In the genomic region with DNA sequence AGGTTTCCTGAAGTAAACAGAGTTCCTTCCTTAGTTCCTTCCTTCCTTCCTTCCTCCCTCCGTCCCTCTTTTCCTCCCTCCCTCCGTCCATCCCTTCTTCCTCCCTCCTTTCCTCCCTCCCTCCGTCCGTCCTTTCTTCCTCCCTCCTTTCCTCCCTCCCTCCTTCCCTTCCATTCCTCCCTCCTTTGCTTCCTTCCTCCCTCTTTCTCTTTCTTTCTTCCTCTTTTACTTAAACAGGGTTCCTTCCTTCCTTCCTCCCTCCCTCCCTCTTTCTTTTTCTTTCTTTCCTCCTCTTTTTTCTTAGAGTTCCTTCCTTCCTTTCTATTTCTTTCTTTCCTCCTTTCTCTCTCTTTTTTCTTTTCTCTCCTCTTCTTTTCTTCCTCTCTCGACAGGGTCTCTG, we compare ENCODE assay signal across 18 cellular contexts. TPM values are rescaled to one million over a fixed set of nuclear protein-coding genes. Genes with fewer than 3 reads are reported as not detected.
DNase-seq lines count a peak whose midpoint lies in the region; ATAC-seq and TF ChIP-seq lines count a peak whose summit lies in the region.
"Had no signal": no experiment of that assay in that cellular context is flagged by ENCODE, and none has a peak within 500 bp of the region (broad histone marks: within the 10 kb centered on the region; RNA-seq: fewer than 3 reads in every experiment).

No MANE protein-coding gene starts in this region.

- no peak overlapping the region for H2AFZ ChIP-seq in neuronal stem cell (ENCODE audit: low read length)

- no peak for ATAC-seq in activated naive CD4-positive, alpha-beta T cell treated with anti-CD3 and anti-CD28 coated beads, Interleukin-2, amount 50 U/mL, for 72 hours
- ATAC-seq in T-helper 17 cell (no peak), GM21576 (IDR thresholded peaks at IDR 0.05; ENCODE audit: unreplicated experiment) (no peak)

- no peak overlapping the region for H2BK12ac ChIP-seq in neuronal stem cell (ENCODE audit: low read length)

- no peaks in the 10 kb centered on the region for H3K9me3 Mint-ChIP-seq in activated naive CD4-positive, alpha-beta T cell treated with anti-CD3 and anti-CD28 coated beads, Interleukin-2, amount 50 U/mL, for 72 hours
- H3K9me3 Mint-ChIP-seq in activated naive CD4-positive, alpha-beta T cell treated with anti-CD3 and anti-CD28 coated beads for 36 hours, result no peaks in the 10 kb centered on the region
- H3K9me3 Mint-ChIP-seq: CD4-positive, alpha-beta memory T cell had no signal

- H2BK15ac ChIP-seq in neuronal stem cell (ENCODE audit: low read length), result no peak overlapping the region

- H3K4me1 ChIP-seq in HEK293 (ENCODE audit: control insufficient read depth, insufficient read depth, low read length) (no peaks in the 10 kb centered on the region), neuronal stem cell (ENCODE audit: control insufficient read depth in 2 of 2, insufficient read depth in 1 of 2, low read depth in 1 of 2, low read length in 2 of 2) (no peaks in the 10 kb centered on the region)

- no peak overlapping the region for H3K4me3 Mint-ChIP-seq in activated naive CD4-positive, alpha-beta T cell treated with anti-CD3 and anti-CD28 coated beads for 36 hours
- H3K4me3 Mint-ChIP-seq in T-helper 17 cell, result no peak overlapping the region
- H3K4me3 Mint-ChIP-seq: CD4-positive, alpha-beta memory T cell had no signal

- H3K36me3 ChIP-seq in HEK293 (ENCODE audit: control insufficient read depth in 2 of 2, insufficient read depth in 1 of 2, low read length in 2 of 2) (peaks cover under 1 to 38% of the 10 kb centered on the region in 2 experiments; a peak in 2 of 3 replicates), neuronal stem cell (replicated peaks in 1 of 2; ENCODE audit: control insufficient read depth in 2 of 2, insufficient read depth in 2 of 2, low read length in 2 of 2) (peaks cover 0 to 58% of the 10 kb centered on the region in 2 donors)

- no peak for TF ChIP-seq CTCF in HEK293 (tag by site-specific recombination; IDR thresholded peaks at IDR 0.05)

- H3K4me3 ChIP-seq in HEK293 (ENCODE audit: low read depth, low read length) (no peak overlapping the region), neuronal stem cell (ENCODE audit: low read length in 2 of 2) (no peak overlapping the region)

- H4K91ac ChIP-seq in neuronal stem cell (ENCODE audit: low read depth, low read length, poor library complexity), result no peak overlapping the region

- DNase-seq in activated naive CD4-positive, alpha-beta T cell treated with anti-CD3 and anti-CD28 coated beads, Interleukin-2, amount 50 U/mL, for 72 hours (ENCODE audit: low spot score in 2 of 2), result no peak
- DNase-seq in activated naive CD4-positive, alpha-beta T cell treated with anti-CD3 and anti-CD28 coated beads for 36 hours, result no peak
- DNase-seq in T-helper 17 cell, result no peak
- DNase-seq in neuronal stem cell (ENCODE audit: low spot score), result no peak
- no peak for DNase-seq in cortex of kidney (lab: John Stamatoyannopoulos, UW)
- DNase-seq in erythroblast (lab: John Stamatoyannopoulos, UW), result no peak
- DNase-seq: C1 segment of cervical spinal cord; Calu3; CD4-positive, alpha-beta memory T cell; COR-L47; DMS53; DMS79 treated with DMSO at 0.1 percent for 48 hours; GF-D8; GOT3; H7; HCEC 1CT had no signal

- no peak overlapping the region for H2BK120ac ChIP-seq in neuronal stem cell (ENCODE audit: low read depth, low read length)

- H3K27ac ChIP-seq in HEK293 (ENCODE audit: extremely low read depth, low read depth, low read length) (no peak overlapping the region), neuronal stem cell (replicated peaks; ENCODE audit: low read length) (no peak overlapping the region)

- no peak overlapping the region for H3K23ac ChIP-seq in neuronal stem cell (ENCODE audit: low read depth, low read length, poor library complexity)

- H3K4ac ChIP-seq in neuronal stem cell (ENCODE audit: low read length), result no peak overlapping the region

- H3K36me3 Mint-ChIP-seq in activated naive CD4-positive, alpha-beta T cell treated with anti-CD3 and anti-CD28 coated beads, Interleukin-2, amount 50 U/mL, for 72 hours, result peaks cover 0 to 12% of the 10 kb centered on the region in 2 donors
- H3K36me3 Mint-ChIP-seq in activated naive CD4-positive, alpha-beta T cell treated with anti-CD3 and anti-CD28 coated beads for 36 hours (ENCODE audit: low read depth), result peaks cover 19% of the 10 kb centered on the region
- peaks cover 5% of the 10 kb centered on the region for H3K36me3 Mint-ChIP-seq in T-helper 17 cell (ENCODE audit: low read depth)

- no peak overlapping the region for H4K8ac ChIP-seq in neuronal stem cell (ENCODE audit: low read depth, low read length)

- H3K27me3 ChIP-seq in neuronal stem cell (ENCODE audit: control insufficient read depth in 3 of 3, insufficient read depth in 3 of 3, low read depth in 1 of 3, low read length in 3 of 3), result no peaks in the 10 kb centered on the region

- no peaks in the 10 kb centered on the region for H3K27me3 Mint-ChIP-seq in activated naive CD4-positive, alpha-beta T cell treated with anti-CD3 and anti-CD28 coated beads for 36 hours (ENCODE audit: low read depth)
- no peaks in the 10 kb centered on the region for H3K27me3 Mint-ChIP-seq in T-helper 17 cell
- H3K27me3 Mint-ChIP-seq: CD4-positive, alpha-beta memory T cell had no signal

- no peak overlapping the region for H3K18ac ChIP-seq in neuronal stem cell (ENCODE audit: low read length)

- POLR2A ChIA-PET in HEK293 (lab: Yijun Ruan, JAX), result no interaction called here

- H2BK5ac ChIP-seq in neuronal stem cell (ENCODE audit: low read length), result no peak overlapping the region

- no peak overlapping the region for H2AK5ac ChIP-seq in neuronal stem cell (ENCODE audit: low read depth, low read length)

- intact Hi-C loops in activated naive CD4-positive, alpha-beta T cell treated with anti-CD3 and anti-CD28 coated beads for 36 hours (cut with micrococcal nuclease), result no loop called here

- H3K9ac ChIP-seq in neuronal stem cell (ENCODE audit: low read depth, low read length, poor library complexity), result peak overlapping the region; percentile 24

- H3K4me2 ChIP-seq in neuronal stem cell (ENCODE audit: insufficient read depth, low read length, poor library complexity, severe bottlenecking), result no peak overlapping the region

- no peaks in the 10 kb centered on the region for H3K79me1 ChIP-seq in neuronal stem cell (ENCODE audit: low read depth, low read length)

- peak overlapping the region; percentile 15 to 65 for H3K27ac Mint-ChIP-seq in activated naive CD4-positive, alpha-beta T cell treated with anti-CD3 and anti-CD28 coated beads, Interleukin-2, amount 50 U/mL, for 72 hours
- H3K27ac Mint-ChIP-seq in activated naive CD4-positive, alpha-beta T cell treated with anti-CD3 and anti-CD28 coated beads for 36 hours, result no peak overlapping the region
- H3K27ac Mint-ChIP-seq in T-helper 17 cell, result peak overlapping the region; percentile 27

- no peak overlapping the region for H3K14ac ChIP-seq in neuronal stem cell (ENCODE audit: low read length)

- CTCF ChIA-PET in activated naive CD4-positive, alpha-beta T cell treated with anti-CD3 and anti-CD28 coated beads for 36 hours (lab: Charles Lee), result no interaction called here
- CTCF ChIA-PET in HEK293 (lab: Yijun Ruan, JAX), result no interaction called here

- H3K9me3 ChIP-seq in HEK293 (ENCODE audit: control insufficient read depth, insufficient read depth, low read depth, low read length), result no peaks in the 10 kb centered on the region
- no peaks in the 10 kb centered on the region for H3K9me3 ChIP-seq in T-helper 17 cell (ENCODE audit: control insufficient read depth, low read length, poor library complexity, severe bottlenecking)
- H3K9me3 ChIP-seq in neuronal stem cell (replicated peaks in 1 of 2; ENCODE audit: control insufficient read depth in 2 of 2, insufficient read depth in 1 of 2, low read depth in 1 of 2, low read length in 2 of 2), result no peaks in the 10 kb centered on the region

- H3K4me1 Mint-ChIP-seq in activated naive CD4-positive, alpha-beta T cell treated with anti-CD3 and anti-CD28 coated beads for 36 hours (ENCODE audit: low read depth), result no peaks in the 10 kb centered on the region
- no peaks in the 10 kb centered on the region for H3K4me1 Mint-ChIP-seq in T-helper 17 cell
- H3K4me1 Mint-ChIP-seq: CD4-positive, alpha-beta memory T cell had no signal

- no peak for TF ChIP-seq POLR2A in erythroblast (IDR thresholded peaks at IDR 0.05; ENCODE audit: low read length)

- WGBS in neuronal stem cell (ENCODE audit: extremely low coverage in 2 of 2, insufficient read length in 2 of 2, insufficient replicate concordance in 1 of 2), 2 donors, result 100% methylated on average over 4 of the region's 5 CpGs; no CpG with 5 or more reads in 1 of the 2 donors

TF ChIP-seq in HEK293, 187 proteins besides CTCF, POLR2A, EP300 and RAD21 (continues in another document):
- TF ChIP-seq KLF1 (tag by site-specific recombination; IDR thresholded peaks at IDR 0.05) (no peak), TCF7L2 (IDR thresholded peaks at IDR 0.05; ENCODE audit: borderline replicate concordance, low read depth, low read length) (no peak), ZNF184 (tag by site-specific recombination; IDR thresholded peaks at IDR 0.05) (no peak)

RNA-seq across cellular contexts. Expression of a gene that starts 35.2 kb away (rescaled TPM):
- total RNA-seq in activated naive CD4-positive, alpha-beta T cell treated with anti-CD3 and anti-CD28 coated beads, Interleukin-2, amount 50 U/mL, for 72 hours, result 10 to 100 TPM; 33.1 to 45.0 TPM
- total RNA-seq in activated naive CD4-positive, alpha-beta T cell treated with anti-CD3 and anti-CD28 coated beads for 36 hours, result 10 to 100 TPM; 42.5 to 43.1 TPM
- 10 to 100 TPM; 34.0 to 35.3 TPM for total RNA-seq in T-helper 17 cell
- polyA plus RNA-seq in neuronal stem cell (2013, experiment 1 of 2), result 10.3 TPM
- 10.8 TPM for polyA plus RNA-seq in neuronal stem cell (2013, experiment 2 of 2)

RNA-seq across cellular contexts. Expression of a gene that starts 52.9 kb away (rescaled TPM):
- 1 to 10 TPM; 6.0 to 8.1 TPM for total RNA-seq in activated naive CD4-positive, alpha-beta T cell treated with anti-CD3 and anti-CD28 coated beads, Interleukin-2, amount 50 U/mL, for 72 hours
- total RNA-seq in activated naive CD4-positive, alpha-beta T cell treated with anti-CD3 and anti-CD28 coated beads for 36 hours, result 1 to 10 TPM; 5.3 to 5.4 TPM
- total RNA-seq in T-helper 17 cell, result 1 to 10 TPM in 1 of 2 donors, under 1 TPM in 1; 0.44 to 1.0 TPM
- 6.4 TPM for polyA plus RNA-seq in neuronal stem cell (2013, experiment 1 of 2)
- 6.5 TPM for polyA plus RNA-seq in neuronal stem cell (2013, experiment 2 of 2)
